ENCODE assay signal across 1 cellular context in the genomic region with DNA sequence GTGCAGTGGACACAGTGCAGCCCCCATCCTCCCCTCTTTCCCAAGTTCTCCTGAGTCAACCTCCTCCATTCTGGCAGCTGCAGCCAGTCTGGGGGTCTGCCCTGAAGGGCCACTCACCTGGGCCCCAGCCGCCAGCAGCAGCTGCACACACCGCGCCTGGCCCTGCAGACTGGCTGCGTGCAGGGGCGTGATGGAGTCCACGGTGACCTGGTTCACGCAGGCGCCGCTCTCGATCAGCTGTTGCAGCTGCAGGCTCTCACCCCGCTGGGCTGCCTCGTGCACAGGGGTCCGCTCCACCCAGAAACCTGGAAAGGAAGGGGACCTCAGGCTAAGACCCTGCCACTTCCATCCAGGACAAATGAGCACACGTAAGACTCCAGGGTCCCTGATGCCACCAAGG.
TF ChIP-seq lines count a peak whose summit lies in the region.

No MANE protein-coding gene starts in this region.

TF ChIP-seq in GM23338, 12 proteins besides CTCF, POLR2A, EP300 and RAD21 (continued from another document):
- TF ChIP-seq REST (IDR thresholded peaks at IDR 0.05; ENCODE audit: unreplicated experiment) (no peak), EZH2 (IDR thresholded peaks at IDR 0.05; ENCODE audit: low read depth, unreplicated experiment) (no peak), EZH2phosphoT487 (IDR thresholded peaks at IDR 0.05; ENCODE audit: unreplicated experiment) (no peak)
